In the genomic region with DNA sequence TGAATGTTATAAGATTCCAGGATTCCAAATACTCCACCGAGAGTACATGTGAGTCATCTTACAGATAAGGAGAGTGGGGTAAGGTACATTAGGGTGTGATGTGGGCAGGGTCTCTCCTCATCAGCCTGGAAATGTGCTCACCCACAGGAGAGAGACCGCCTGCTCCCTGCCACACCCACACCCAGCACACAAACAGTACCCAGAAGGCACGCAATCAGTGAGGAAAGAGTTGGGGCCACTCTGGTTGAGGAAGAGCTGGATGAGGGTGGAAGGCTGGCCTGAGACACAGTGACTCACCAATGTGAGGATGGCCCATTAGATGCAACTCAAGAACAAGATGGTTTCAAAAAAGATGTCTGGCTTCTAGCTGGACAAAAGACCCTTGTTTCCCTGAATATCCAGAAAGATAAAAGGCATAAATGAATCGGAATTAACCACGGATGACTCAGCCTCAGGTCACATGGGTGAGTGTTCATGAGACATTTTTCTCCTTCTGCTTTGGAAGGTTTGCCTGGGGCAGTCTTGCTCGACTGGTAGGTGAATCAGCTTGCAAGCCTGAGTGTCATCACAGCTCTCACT, we compare ENCODE assay signal across 11 cellular contexts. TPM values are rescaled to one million over a fixed set of nuclear protein-coding genes. Genes with fewer than 3 reads are reported as not detected.
DNase-seq lines count a peak whose midpoint lies in the region; ATAC-seq, FAIRE-seq and TF ChIP-seq lines count a peak whose summit lies in the region.
"Had no signal": no experiment of that assay in that cellular context is flagged by ENCODE, and none has a peak within 500 bp of the region (broad histone marks: within the 10 kb centered on the region; RNA-seq: fewer than 3 reads in every experiment).

No MANE protein-coding gene starts in this region.

- TF ChIP-seq RAD21 in A549 (conservative IDR thresholded peaks at IDR 0.05 in 1 of 2, IDR thresholded peaks at IDR 0.05 in 1 of 2): peak in 1 of 2 experiments; percentile 16

- no peak overlapping the region for H3K4me3 ChIP-seq in A549
- no peak overlapping the region for H3K4me3 ChIP-seq in kidney epithelial cell (ENCODE audit: low read depth, low read length)
- H3K4me3 ChIP-seq: psoas muscle had no signal

- no peak for TF ChIP-seq POLR2A in A549 (IDR thresholded peaks at IDR 0.05; ENCODE audit: low read length)

- H3K27me3 ChIP-seq in kidney epithelial cell (ENCODE audit: control insufficient read depth, insufficient read depth, low read length): no peaks in the 10 kb centered on the region

- H3K36me3 ChIP-seq in kidney epithelial cell (ENCODE audit: control insufficient read depth, insufficient read depth, low read length): no peaks in the 10 kb centered on the region

- peaks cover 14 to 18% of the 10 kb centered on the region in 2 donors for H3K27me3 Mint-ChIP-seq in effector memory CD8-positive, alpha-beta T cell
- H3K27me3 Mint-ChIP-seq: CD4-positive, alpha-beta T cell had no signal

- peak overlapping the region; percentile 74 for H3K4me2 ChIP-seq in A549

- POLR2A ChIA-PET in A549 (lab: Yijun Ruan, JAX): interaction anchor here (0.6 to 2.9 kb wide), 3 partner anchors 23 to 61 kb away, joined by 3 to 16 read pairs (median 3); partner anchors contain the start of gene LHFPL2

- H3K4me1 Mint-ChIP-seq in effector memory CD8-positive, alpha-beta T cell (ENCODE audit: low read depth in 2 of 2): no peaks in the 10 kb centered on the region

- H3K9me3 Mint-ChIP-seq in effector memory CD8-positive, alpha-beta T cell: no peaks in the 10 kb centered on the region
- H3K9me3 Mint-ChIP-seq: CD4-positive, alpha-beta T cell had no signal

- no peak overlapping the region for H3K27ac Mint-ChIP-seq in effector memory CD8-positive, alpha-beta T cell
- H3K27ac Mint-ChIP-seq: CD4-positive, alpha-beta T cell; endodermal cell had no signal

- no peak for TF ChIP-seq CTCF in A549 (IDR thresholded peaks at IDR 0.05)
- TF ChIP-seq CTCF in kidney epithelial cell (IDR thresholded peaks at IDR 0.05; ENCODE audit: insufficient read depth, low read length, poor library complexity, severe bottlenecking): no peak

- FAIRE-seq in A549 (lab: Jason Lieb, UNC): peak; percentile 77

- ATAC-seq in A549 (peak; percentile 98 to 99), GM18907 (IDR thresholded peaks at IDR 0.05; ENCODE audit: unreplicated experiment) (no peak)
- ATAC-seq in effector memory CD8-positive, alpha-beta T cell (replicated peaks): no peak
- ATAC-seq: psoas muscle had no signal

- H3K27ac ChIP-seq in A549: peak overlapping the region; percentile 92 to 96
- H3K27ac ChIP-seq: psoas muscle had no signal

- DNase-seq in A549 (ENCODE audit: low read depth in 1 of 2, low spot score in 1 of 2) (peak; percentile 76 to 96), HS-5 (ENCODE audit: low read depth) (peak; percentile 96), amniotic stem cell (lab: John Stamatoyannopoulos, UW) (peak; percentile 95), kidney epithelial cell (ENCODE audit: low read depth) (peak; percentile 98), DMS153 treated with DMSO at 0.1 percent for 48 hours (lab: John Stamatoyannopoulos, UW; ENCODE audit: unreplicated experiment) (no peak)
- no peak for DNase-seq in effector memory CD8-positive, alpha-beta T cell
- DNase-seq in stimulated activated CD4-positive, alpha-beta T cell treated with anti-CD3 and anti-CD28 coated beads, Interleukin-15, amount 100 ng/mL, for 24 hours: no peak
- DNase-seq: CD4-positive, alpha-beta T cell; endodermal cell had no signal

- TF ChIP-seq EP300 in A549 (IDR thresholded peaks at IDR 0.05): peak in 1 of 2 experiments; percentile 67; a peak in 3 of 5 replicates

- H3K36me3 Mint-ChIP-seq in effector memory CD8-positive, alpha-beta T cell (ENCODE audit: insufficient read depth): no peaks in the 10 kb centered on the region

- under 1% methylated on average over 6 of the region's 6 CpGs for WGBS in A549 (ENCODE audit: missing lambda C conversion rate)

- H3K4me3 Mint-ChIP-seq in effector memory CD8-positive, alpha-beta T cell: no peak overlapping the region
- H3K4me3 Mint-ChIP-seq: CD4-positive, alpha-beta T cell; endodermal cell had no signal

- peaks cover 31% of the 10 kb centered on the region for H3K4me1 ChIP-seq in A549
- H3K4me1 ChIP-seq: psoas muscle had no signal

- H3K9me3 ChIP-seq in A549: peaks cover 23% of the 10 kb centered on the region; the same call in 2 of the 3 replicates
- H3K9me3 ChIP-seq: psoas muscle had no signal

- CTCF ChIA-PET in A549 (lab: Yijun Ruan, JAX): interaction anchor here (0.6 to 2.1 kb wide), 6 partner anchors 9 to 232 kb away, joined by 3 to 5 read pairs (median 4); no protein-coding TSS in a partner anchor

TF ChIP-seq in A549, 52 proteins besides CTCF, POLR2A, EP300 and RAD21:
- TF ChIP-seq ZSCAN20 (CRISPR knock-in tag; IDR thresholded peaks at IDR 0.05) (no peak), CEBPB (IDR thresholded peaks at IDR 0.05) (peak; percentile 14 to 65; a peak in 2 of 4 replicates), FOSB (CRISPR knock-in tag; IDR thresholded peaks at IDR 0.05) (no peak), MYC (IDR thresholded peaks at IDR 0.05; ENCODE audit: borderline replicate concordance, low read length) (peak; percentile 59; the same call in 1 of the 2 replicates), CBX2 (IDR thresholded peaks at IDR 0.05; ENCODE audit: borderline replicate concordance, low read depth) (no peak), JUN (IDR thresholded peaks at IDR 0.05) (peak; percentile 77 to 90; a peak in 4 of 5 replicates), GATA3 (IDR thresholded peaks at IDR 0.05; ENCODE audit: borderline replicate concordance) (peak; percentile 67), MAX (IDR thresholded peaks at IDR 0.05) (peak; percentile 83), HES2 (IDR thresholded peaks at IDR 0.05) (0 out of 2 replicates have a peak, but pooled peaks have one; percentile 24), USF2 (IDR thresholded peaks at IDR 0.05) (peak; percentile 89), RARB (CRISPR knock-in tag; IDR thresholded peaks at IDR 0.05) (0 out of 2 replicates have a peak, but pooled peaks have one; percentile 22), NR3C1 (IDR thresholded peaks at IDR 0.05) (no peak), FOSL2 (IDR thresholded peaks at IDR 0.05) (peak; percentile 84), FOSL2 (CRISPR knock-in tag; IDR thresholded peaks at IDR 0.05) (peak; percentile 95), HMGXB4 (CRISPR knock-in tag; IDR thresholded peaks at IDR 0.05; ENCODE audit: borderline replicate concordance) (no peak), SMC3 (IDR thresholded peaks at IDR 0.05) (peak; percentile 47), JUNB (IDR thresholded peaks at IDR 0.05) (peak; percentile 95), KDM5A (IDR thresholded peaks at IDR 0.05) (no peak), ESRRA (IDR thresholded peaks at IDR 0.05; ENCODE audit: borderline replicate concordance, low read length) (no peak), NFE2L2 (conservative IDR thresholded peaks at IDR 0.05; ENCODE audit: low read length) (0 out of 2 replicates have a peak, but pooled peaks have one; percentile 27), MAFK (IDR thresholded peaks at IDR 0.05; ENCODE audit: partially characterized antibody) (no peak)
- TF ChIP-seq, protein P1, sequence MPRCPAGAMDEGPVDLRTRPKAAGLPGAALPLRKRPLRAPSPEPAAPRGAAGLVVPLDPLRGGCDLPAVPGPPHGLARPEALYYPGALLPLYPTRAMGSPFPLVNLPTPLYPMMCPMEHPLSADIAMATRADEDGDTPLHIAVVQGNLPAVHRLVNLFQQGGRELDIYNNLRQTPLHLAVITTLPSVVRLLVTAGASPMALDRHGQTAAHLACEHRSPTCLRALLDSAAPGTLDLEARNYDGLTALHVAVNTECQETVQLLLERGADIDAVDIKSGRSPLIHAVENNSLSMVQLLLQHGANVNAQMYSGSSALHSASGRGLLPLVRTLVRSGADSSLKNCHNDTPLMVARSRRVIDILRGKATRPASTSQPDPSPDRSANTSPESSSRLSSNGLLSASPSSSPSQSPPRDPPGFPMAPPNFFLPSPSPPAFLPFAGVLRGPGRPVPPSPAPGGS (IDR thresholded peaks at IDR 0.05): peak; percentile 74; the same call in 1 of the 3 replicates

RNA-seq across cellular contexts. Expression of gene LHFPL2, which starts 51.1 kb away (rescaled TPM):
- polyA plus RNA-seq in A549 (2011; rRNA removed) (24.9 and 32.2 TPM in 2 replicates), A549 (2017; fragmentation: RNase III; extraction: RNeasy Plus Mini Kit Qiagen cat#74134 plus additional on column Dnase treatment) (33.4 to 44.3 TPM (median 41.7 TPM) in 3 replicates)
- polyA plus RNA-seq in A549 (2012; cell fraction: cytosol; rRNA removed): 9.8 and 16.2 TPM in 2 replicates
- polyA plus RNA-seq in A549 (2012; cell fraction: nucleus; rRNA removed): 17.8 and 26.0 TPM in 2 replicates
- 36.3 and 39.2 TPM in 2 replicates for polyA minus RNA-seq in A549 (2011; rRNA and poly(A)+ RNA removed)
- total RNA-seq in kidney epithelial cell: 33.1 and 39.0 TPM in 2 replicates

Comparison
In these comparisons a context has a peak if more than half of its experiments do, and no peak if none do; other contexts are left out.
1. ATAC-seq: peak in A549 (2 of 2); none in effector memory CD8-positive, alpha-beta T cell (single experiment) and GM18907 (single experiment).
2. DNase-seq: peak in A549 (2 of 2), HS-5 (single experiment), amniotic stem cell (single experiment) and kidney epithelial cell (single experiment); none in effector memory CD8-positive, alpha-beta T cell (0 of 3), DMS153 treated with DMSO at 0.1 percent for 48 hours (single experiment) and stimulated activated CD4-positive, alpha-beta T cell treated with anti-CD3 and anti-CD28 coated beads, Interleukin-15, amount 100 ng/mL, for 24 hours (single experiment).